Comparison of ENCODE assay signal across 25 cellular contexts in the genomic region with DNA sequence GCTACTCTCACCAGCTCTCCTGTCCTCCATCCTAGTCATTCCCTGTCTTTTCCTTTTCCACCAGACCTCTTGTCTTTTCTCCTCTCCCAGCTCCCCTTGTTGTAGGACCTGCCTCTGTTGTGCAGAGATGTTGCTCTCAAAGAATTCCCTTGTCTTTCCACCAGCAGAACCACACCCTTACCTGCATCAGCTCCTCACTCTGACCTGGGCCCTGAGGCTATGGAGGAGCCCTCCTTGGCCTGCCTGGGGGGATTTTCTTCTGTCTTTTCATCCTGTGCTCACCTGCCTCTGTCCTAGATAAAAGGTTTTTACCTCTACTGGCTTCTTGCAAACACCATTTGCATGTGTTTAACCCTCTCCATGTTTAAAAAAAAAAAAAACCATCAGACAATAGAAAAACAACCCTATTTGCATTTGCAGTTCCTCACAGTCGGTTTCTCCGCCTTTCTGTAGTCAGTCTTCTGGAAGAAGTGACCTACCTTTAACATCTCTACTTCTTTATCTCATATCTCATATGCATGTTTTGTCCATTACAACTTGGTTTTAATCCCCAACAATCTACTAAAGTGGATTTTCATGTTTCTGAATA. TPM values are rescaled to one million over a fixed set of nuclear protein-coding genes. Genes with fewer than 3 reads are reported as not detected.
"Had no signal": no experiment of that assay in that cellular context is flagged by ENCODE, and none has a peak within 500 bp of the region (broad histone marks: within the 10 kb centered on the region; RNA-seq: fewer than 3 reads in every experiment).

No MANE protein-coding gene starts in this region.

- H3K27ac Mint-ChIP-seq: activated CD8-positive, alpha-beta T cell treated with anti-CD3 and anti-CD28 coated beads for 36 hours; activated naive CD8-positive, alpha-beta T cell; dendritic cell treated with granulocyte-macrophage colony-stimulating factor and Interleukin-4, amounts not matched to agents 40 ng/mL and 50 ng/mL, for 4 days; effector memory CD8-positive, alpha-beta T cell; T-helper 17 cell had no signal

- H3K4me1 ChIP-seq: heart left ventricle, pancreas, sigmoid colon, stomach had no signal

- H3K36me3 Mint-ChIP-seq: activated naive CD8-positive, alpha-beta T cell; naive thymus-derived CD8-positive, alpha-beta T cell had no signal

- H3K9me3 Mint-ChIP-seq: activated CD8-positive, alpha-beta T cell treated with anti-CD3 and anti-CD28 coated beads for 36 hours; dendritic cell treated with granulocyte-macrophage colony-stimulating factor and Interleukin-4, amounts not matched to agents 40 ng/mL and 50 ng/mL, for 4 days; effector memory CD8-positive, alpha-beta T cell had no signal

- H3K36me3 ChIP-seq: heart left ventricle, pancreas, sigmoid colon, stomach, thoracic aorta, WERI-Rb-1 had no signal

- H3K27me3 ChIP-seq: pancreas, sigmoid colon, spleen had no signal

- H3K9me3 ChIP-seq: heart left ventricle, mucosa of descending colon, pancreas, sigmoid colon, spleen, stomach, thoracic aorta had no signal

- ATAC-seq: activated CD8-positive, alpha-beta T cell treated with anti-CD3 and anti-CD28 coated beads for 36 hours; effector memory CD8-positive, alpha-beta T cell; heart left ventricle; left lobe of liver; mucosa of descending colon; naive thymus-derived CD8-positive, alpha-beta T cell; pancreas; T-helper 17 cell had no signal

- DNase-seq: activated CD4-positive, alpha-beta T cell treated with anti-CD3 and anti-CD28 coated beads for 4 hours; activated CD8-positive, alpha-beta T cell treated with anti-CD3 and anti-CD28 coated beads for 36 hours; activated effector memory CD4-positive, alpha-beta T cell treated with anti-CD3 and anti-CD28 coated beads, Interleukin-2, amount 50 U/mL, for 16 hours; activated T-cell treated with anti-CD3 and anti-CD28 coated beads, Interleukin-2, amount 50 U/mL, for 48 hours; effector memory CD8-positive, alpha-beta T cell; foreskin melanocyte; heart left ventricle; mucosa of descending colon; naive thymus-derived CD8-positive, alpha-beta T cell; pancreas; sigmoid colon; spleen; stomach; T-helper 17 cell; WERI-Rb-1 had no signal

- FAIRE-seq: keratinocyte, pancreas had no signal

- H3K4me3 Mint-ChIP-seq: activated CD8-positive, alpha-beta T cell treated with anti-CD3 and anti-CD28 coated beads for 36 hours; activated naive CD8-positive, alpha-beta T cell; dendritic cell treated with granulocyte-macrophage colony-stimulating factor and Interleukin-4, amounts not matched to agents 40 ng/mL and 50 ng/mL, for 4 days; effector memory CD8-positive, alpha-beta T cell; naive thymus-derived CD8-positive, alpha-beta T cell; T-helper 17 cell had no signal

- H3K4me3 ChIP-seq: heart left ventricle, mucosa of descending colon, pancreas, sigmoid colon, spleen, stomach, thoracic aorta had no signal

- H3K4me1 Mint-ChIP-seq: T-helper 17 cell had no signal

- H3K27ac ChIP-seq: epithelial cell of prostate, heart left ventricle, pancreas, sigmoid colon, spleen, stomach, thoracic aorta, WERI-Rb-1 had no signal

RNA-seq across cellular contexts. Expression of a gene that starts 12.1 kb away (rescaled TPM):
- total RNA-seq: cerebellum, fibroblast of lung, lung microvascular endothelial cell, sigmoid colon had no signal
- polyA plus RNA-seq: keratinocyte; naive thymus-derived CD8-positive, alpha-beta T cell had no signal

RNA-seq across cellular contexts. Expression of a gene that starts 57.6 kb away (rescaled TPM):
- total RNA-seq: activated CD8-positive, alpha-beta T cell treated with anti-CD3 and anti-CD28 coated beads for 36 hours; cerebellum; fibroblast of lung; heart left ventricle; left lobe of liver; lung microvascular endothelial cell; naive thymus-derived CD8-positive, alpha-beta T cell; pancreas; sigmoid colon; stomach; T-helper 17 cell; thoracic aorta; ureter had no signal
- polyA plus RNA-seq: fibroblast of lung; heart left ventricle; keratinocyte; naive thymus-derived CD8-positive, alpha-beta T cell; pancreas had no signal
